ENCODE assay signal across 8 cellular contexts in genomic region chr2:23566236-23567142, GRCh38.
DNase-seq lines count a peak whose midpoint lies in the region; ATAC-seq, FAIRE-seq and TF ChIP-seq lines count a peak whose summit lies in the region.

No MANE protein-coding gene starts in this region.

- ATAC-seq in activated naive CD8-positive, alpha-beta T cell treated with anti-CD3 and anti-CD28 coated beads, Interleukin-2, amount 50 U/mL, for 24 hours = peak; percentile 54
- peak; percentile 73 for ATAC-seq in HepG2
- ATAC-seq in GM18870 (IDR thresholded peaks at IDR 0.05; ENCODE audit: unreplicated experiment) = no peak
- no peak for ATAC-seq in stimulated activated memory B cell treated with anti-CD40 and anti-IgM and Interleukin-4, amounts not matched to agents 10 μg/mL and 1 μg/mL and 100 μg/mL, for 72 hours
- ATAC-seq in GM21737 (IDR thresholded peaks at IDR 0.05; ENCODE audit: unreplicated experiment) = no peak

- TF ChIP-seq EP300 in HepG2 (IDR thresholded peaks at IDR 0.05; ENCODE audit: low read depth in 2 of 2, low read length in 2 of 2) (no peak), HepG2 (CRISPR knock-in tag; IDR thresholded peaks at IDR 0.05; ENCODE audit: borderline replicate concordance) (no peak)

- no peaks in the 10 kb centered on the region for H3K36me3 Mint-ChIP-seq in activated naive CD8-positive, alpha-beta T cell treated with anti-CD3 and anti-CD28 coated beads, Interleukin-2, amount 50 U/mL, for 24 hours (ENCODE audit: low read depth)
- H3K36me3 Mint-ChIP-seq in stimulated activated memory B cell treated with anti-CD40 and anti-IgM and Interleukin-4, amounts not matched to agents 10 μg/mL and 1 μg/mL and 100 μg/mL, for 72 hours = no peaks in the 10 kb centered on the region

- BruUV-seq in HepG2 (replicated peaks; lab: Mats Ljungman, UMichigan) = no TSS peak

- no peak overlapping the region for H3K27ac ChIP-seq in HepG2 (ENCODE audit: extremely low read length, insufficient read depth, low read length)

- peaks cover 2 to 55% of the 10 kb centered on the region in 2 experiments; a peak in 4 of 5 replicates for H3K27me3 ChIP-seq in HepG2 (ENCODE audit: control insufficient read depth in 1 of 2, insufficient read depth in 2 of 2, low read length in 2 of 2)

- TF ChIP-seq CTCF in GM10266 (IDR thresholded peaks at IDR 0.05; ENCODE audit: control insufficient read depth, insufficient read depth, low read depth, missing control alignments) (peak; percentile 14), LNCaP clone FGC (IDR thresholded peaks at IDR 0.05; ENCODE audit: control insufficient read depth, extremely low read depth, insufficient read depth) (peak; percentile 17; the same call in 1 of the 2 replicates), HepG2 (CRISPR knock-in tag; IDR thresholded peaks at IDR 0.05) (peak; percentile 52)

- DNase-seq in GM10266 (ENCODE audit: extremely low spot score) (no peak), LNCaP clone FGC (ENCODE audit: low read depth) (no peak), HepG2 (ENCODE audit: low spot score) (peak; percentile 24), DMS153 treated with DMSO at 0.1 percent for 48 hours (lab: John Stamatoyannopoulos, UW; ENCODE audit: unreplicated experiment) (no peak)
- DNase-seq in activated naive CD8-positive, alpha-beta T cell treated with anti-CD3 and anti-CD28 coated beads, Interleukin-2, amount 50 U/mL, for 24 hours = peak; percentile 31

- no peaks in the 10 kb centered on the region for H4K20me1 ChIP-seq in HepG2 (ENCODE audit: insufficient read depth, low read length)

- H3K27ac Mint-ChIP-seq in activated naive CD8-positive, alpha-beta T cell treated with anti-CD3 and anti-CD28 coated beads, Interleukin-2, amount 50 U/mL, for 24 hours = no peak overlapping the region
- H3K27ac Mint-ChIP-seq in stimulated activated memory B cell treated with anti-CD40 and anti-IgM and Interleukin-4, amounts not matched to agents 10 μg/mL and 1 μg/mL and 100 μg/mL, for 72 hours = no peak overlapping the region

- in situ Hi-C loops in HepG2 (cut with HindIII; ENCODE audit: extremely low pct_ligation_motif_present, low pct_unique_long_range_greater_than_20kb) = no loop called here

- no peak overlapping the region for H3K4me3 Mint-ChIP-seq in activated naive CD8-positive, alpha-beta T cell treated with anti-CD3 and anti-CD28 coated beads, Interleukin-2, amount 50 U/mL, for 24 hours
- no peak overlapping the region for H3K4me3 Mint-ChIP-seq in stimulated activated memory B cell treated with anti-CD40 and anti-IgM and Interleukin-4, amounts not matched to agents 10 μg/mL and 1 μg/mL and 100 μg/mL, for 72 hours

- TF ChIP-seq POLR2A in HepG2 (IDR thresholded peaks at IDR 0.05; ENCODE audit: insufficient read depth in 1 of 2, low read depth in 2 of 2, low read length in 2 of 2) = no peak

- H2AFZ ChIP-seq in HepG2 (ENCODE audit: low read length) = no peak overlapping the region

- H3K4me1 ChIP-seq in HepG2 (ENCODE audit: insufficient read depth, low read length) = no peaks in the 10 kb centered on the region

- no peaks in the 10 kb centered on the region for H3K79me2 ChIP-seq in HepG2 (ENCODE audit: insufficient read depth, low read length)

- H3K27me3 Mint-ChIP-seq in activated naive CD8-positive, alpha-beta T cell treated with anti-CD3 and anti-CD28 coated beads, Interleukin-2, amount 50 U/mL, for 24 hours = no peaks in the 10 kb centered on the region
- H3K27me3 Mint-ChIP-seq in stimulated activated memory B cell treated with anti-CD40 and anti-IgM and Interleukin-4, amounts not matched to agents 10 μg/mL and 1 μg/mL and 100 μg/mL, for 72 hours = no peaks in the 10 kb centered on the region

- H3K4me1 Mint-ChIP-seq in activated naive CD8-positive, alpha-beta T cell treated with anti-CD3 and anti-CD28 coated beads, Interleukin-2, amount 50 U/mL, for 24 hours = no peaks in the 10 kb centered on the region
- no peaks in the 10 kb centered on the region for H3K4me1 Mint-ChIP-seq in stimulated activated memory B cell treated with anti-CD40 and anti-IgM and Interleukin-4, amounts not matched to agents 10 μg/mL and 1 μg/mL and 100 μg/mL, for 72 hours

- H3K4me2 ChIP-seq in HepG2 (ENCODE audit: low read depth, low read length) = no peak overlapping the region

- H3K9me3 Mint-ChIP-seq in activated naive CD8-positive, alpha-beta T cell treated with anti-CD3 and anti-CD28 coated beads, Interleukin-2, amount 50 U/mL, for 24 hours = no peaks in the 10 kb centered on the region
- no peaks in the 10 kb centered on the region for H3K9me3 Mint-ChIP-seq in stimulated activated memory B cell treated with anti-CD40 and anti-IgM and Interleukin-4, amounts not matched to agents 10 μg/mL and 1 μg/mL and 100 μg/mL, for 72 hours

- CTCF ChIA-PET in HepG2 (lab: Yijun Ruan, JAX; ENCODE audit: low intra/inter-chr PET ratio, low total read pairs) = no interaction called here

- POLR2A ChIA-PET in HepG2 (lab: Yijun Ruan, JAX) = no interaction called here

- H3K4me3 ChIP-seq in LNCaP clone FGC (ENCODE audit: low read depth, low read length) (no peak overlapping the region), HepG2 (replicated peaks in 1 of 3; ENCODE audit: insufficient read depth in 1 of 3, low read depth in 2 of 3, low read length in 3 of 3) (no peak overlapping the region)

- intact Hi-C loops in HepG2 (cut with micrococcal nuclease; ENCODE audit: unreplicated experiment) = loop anchor here (2.0 kb wide), 1 partner anchor 60 kb away; no protein-coding TSS in a partner anchor

- TF ChIP-seq RAD21 in HepG2 (CRISPR knock-in tag; IDR thresholded peaks at IDR 0.05) = no peak

- H3K9me3 ChIP-seq in HepG2 (ENCODE audit: low read length) = no peaks in the 10 kb centered on the region

- no peaks in the 10 kb centered on the region for H3K36me3 ChIP-seq in HepG2 (replicated peaks in 1 of 2; ENCODE audit: control insufficient read depth in 1 of 2, insufficient read depth in 2 of 2, low read length in 2 of 2)

- peak; percentile 64 for FAIRE-seq in HepG2 (lab: Jason Lieb, UNC)

- 38% methylated on average over 7 of the region's 7 CpGs for WGBS in HepG2 (ENCODE audit: low lambda C conversion rate)

- H3K9ac ChIP-seq in HepG2 (ENCODE audit: insufficient read depth, low read depth, low read length) = no peak overlapping the region

TF ChIP-seq in HepG2, 621 proteins besides CTCF, POLR2A, EP300 and RAD21 (continues in another document):
- TF ChIP-seq SP140L (CRISPR knock-in tag; IDR thresholded peaks at IDR 0.05; ENCODE audit: borderline replicate concordance) = no peak
- peak; percentile 92 to 96 for TF ChIP-seq MAFK (conservative IDR thresholded peaks at IDR 0.05 in 1 of 2, IDR thresholded peaks at IDR 0.05 in 1 of 2; ENCODE audit: low read length in 2 of 2)
- TF ChIP-seq ZNF879 (CRISPR knock-in tag; IDR thresholded peaks at IDR 0.05) = no peak
- TF ChIP-seq, protein P1, sequence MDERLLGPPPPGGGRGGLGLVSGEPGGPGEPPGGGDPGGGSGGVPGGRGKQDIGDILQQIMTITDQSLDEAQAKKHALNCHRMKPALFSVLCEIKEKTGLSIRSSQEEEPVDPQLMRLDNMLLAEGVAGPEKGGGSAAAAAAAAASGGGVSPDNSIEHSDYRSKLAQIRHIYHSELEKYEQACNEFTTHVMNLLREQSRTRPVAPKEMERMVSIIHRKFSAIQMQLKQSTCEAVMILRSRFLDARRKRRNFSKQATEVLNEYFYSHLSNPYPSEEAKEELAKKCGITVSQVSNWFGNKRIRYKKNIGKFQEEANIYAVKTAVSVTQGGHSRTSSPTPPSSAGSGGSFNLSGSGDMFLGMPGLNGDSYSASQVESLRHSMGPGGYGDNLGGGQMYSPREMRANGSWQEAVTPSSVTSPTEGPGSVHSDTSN (CRISPR knock-in tag; IDR thresholded peaks at IDR 0.05) = no peak
- peak; percentile 44 for TF ChIP-seq SMC3 (IDR thresholded peaks at IDR 0.05; ENCODE audit: low read length)
- no peak for TF ChIP-seq ARNT (IDR thresholded peaks at IDR 0.05)
- TF ChIP-seq ZNF589 (CRISPR knock-in tag; conservative IDR thresholded peaks at IDR 0.05) = no peak
- peak; percentile 94 for TF ChIP-seq MAFF (IDR thresholded peaks at IDR 0.05; ENCODE audit: low read depth, low read length)
- 0 out of 2 replicates have a peak, but pooled peaks have one; percentile 9 for TF ChIP-seq ATF7 (IDR thresholded peaks at IDR 0.05)
- no peak for TF ChIP-seq ATF7 (CRISPR knock-in tag; IDR thresholded peaks at IDR 0.05)
- no peak for TF ChIP-seq NR1H2 (CRISPR knock-in tag; IDR thresholded peaks at IDR 0.05; ENCODE audit: borderline replicate concordance, low read depth)
- TF ChIP-seq TCF12 (IDR thresholded peaks at IDR 0.05) = no peak
- no peak for TF ChIP-seq TCF12 (CRISPR knock-in tag; IDR thresholded peaks at IDR 0.05)
- no peak for TF ChIP-seq ZNF460 (CRISPR knock-in tag; IDR thresholded peaks at IDR 0.05; ENCODE audit: borderline replicate concordance)
- no peak for TF ChIP-seq MAFG (CRISPR knock-in tag; IDR thresholded peaks at IDR 0.05)
- no peak for TF ChIP-seq CSRNP2 (CRISPR knock-in tag; conservative IDR thresholded peaks at IDR 0.05; ENCODE audit: low read depth)
- TF ChIP-seq ZMYM3 (CRISPR knock-in tag; IDR thresholded peaks at IDR 0.05) = no peak
- no peak for TF ChIP-seq ZMAT3 (CRISPR knock-in tag; conservative IDR thresholded peaks at IDR 0.05)
- TF ChIP-seq, protein P2, sequence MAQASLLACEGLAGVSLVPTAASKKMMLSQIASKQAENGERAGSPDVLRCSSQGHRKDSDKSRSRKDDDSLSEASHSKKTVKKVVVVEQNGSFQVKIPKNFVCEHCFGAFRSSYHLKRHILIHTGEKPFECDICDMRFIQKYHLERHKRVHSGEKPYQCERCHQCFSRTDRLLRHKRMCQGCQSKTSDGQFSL (CRISPR knock-in tag; IDR thresholded peaks at IDR 0.05) = no peak
- TF ChIP-seq RBAK (CRISPR knock-in tag; IDR thresholded peaks at IDR 0.05) = no peak
- TF ChIP-seq ZSCAN21 (CRISPR knock-in tag; IDR thresholded peaks at IDR 0.05; ENCODE audit: borderline replicate concordance) = no peak
- peak; percentile 55 for TF ChIP-seq STAG1 (CRISPR knock-in tag; IDR thresholded peaks at IDR 0.05)
- TF ChIP-seq MAZ (IDR thresholded peaks at IDR 0.05; ENCODE audit: borderline replicate concordance, low read depth, low read length) = no peak
- TF ChIP-seq MAZ (CRISPR knock-in tag; IDR thresholded peaks at IDR 0.05; ENCODE audit: low read depth) = no peak

Comparison
In these comparisons a context has a peak if more than half of its experiments do, and no peak if none do; other contexts are left out.
1. DNase-seq: peak in activated naive CD8-positive, alpha-beta T cell treated with anti-CD3 and anti-CD28 coated beads, Interleukin-2, amount 50 U/mL, for 24 hours (single experiment) and HepG2 (single experiment); none in GM10266 (single experiment), LNCaP clone FGC (single experiment) and DMS153 treated with DMSO at 0.1 percent for 48 hours (single experiment).
2. ATAC-seq: peak in activated naive CD8-positive, alpha-beta T cell treated with anti-CD3 and anti-CD28 coated beads, Interleukin-2, amount 50 U/mL, for 24 hours (single experiment) and HepG2 (single experiment); none in GM18870 (single experiment), stimulated activated memory B cell treated with anti-CD40 and anti-IgM and Interleukin-4, amounts not matched to agents 10 μg/mL and 1 μg/mL and 100 μg/mL, for 72 hours (single experiment) and GM21737 (single experiment).
3. Peak in every context shown above with its lines, with median percentiles within 50 percentile points of each other: CTCF ChIP-seq.